1 cellular context compared by ENCODE assay signal in genomic region chr9:77769246-77769645, GRCh38.
TF ChIP-seq lines count a peak whose summit lies in the region.

No MANE protein-coding gene starts in this region.

TF ChIP-seq in HepG2, 621 proteins besides CTCF, POLR2A, EP300 and RAD21:
- TF ChIP-seq DNMT3B (CRISPR knock-in tag; conservative IDR thresholded peaks at IDR 0.05) (no peak), ZNF770 (CRISPR knock-in tag; IDR thresholded peaks at IDR 0.05) (0 out of 2 replicates have a peak, but pooled peaks have one; percentile 12), ZNF17 (CRISPR knock-in tag; IDR thresholded peaks at IDR 0.05) (no peak), MXD3 (CRISPR knock-in tag; IDR thresholded peaks at IDR 0.05) (no peak), ZNF138 (CRISPR knock-in tag; IDR thresholded peaks at IDR 0.05; ENCODE audit: low read depth) (no peak)
